In genomic region chr7:127598318-127598717, GRCh38 we compare ENCODE assay signal across 9 cellular contexts. TPM values are rescaled to one million over a fixed set of nuclear protein-coding genes. Genes with fewer than 3 reads are reported as not detected.
DNase-seq lines count a peak whose midpoint lies in the region; ATAC-seq and TF ChIP-seq lines count a peak whose summit lies in the region.
"Had no signal": no experiment of that assay in that cellular context is flagged by ENCODE, and none has a peak within 500 bp of the region (broad histone marks: within the 10 kb centered on the region; RNA-seq: fewer than 3 reads in every experiment).

No MANE protein-coding gene starts in this region.

- H3K4me1 Mint-ChIP-seq in endodermal cell = peaks cover 3% of the 10 kb centered on the region

- H3K27me3 ChIP-seq in BJ (ENCODE audit: control insufficient read depth, insufficient read depth, low read length) (peaks cover 4% of the 10 kb centered on the region), endodermal cell (ENCODE audit: control insufficient read depth, insufficient read depth, low read length, poor library complexity, severe bottlenecking) (no peaks in the 10 kb centered on the region)

- no peak overlapping the region for H3K4me3 Mint-ChIP-seq in endodermal cell

- CTCF ChIA-PET in BJ (lab: Yijun Ruan, JAX) = no interaction called here

- no peaks in the 10 kb centered on the region for H3K4me1 ChIP-seq in endodermal cell (ENCODE audit: control insufficient read depth, insufficient read depth, low read length)

- H3K27ac Mint-ChIP-seq in endodermal cell = no peak overlapping the region

- no peaks in the 10 kb centered on the region for H3K9me3 ChIP-seq in endodermal cell (ENCODE audit: control insufficient read depth, low read length)

- no peak overlapping the region for H3K27ac ChIP-seq in endodermal cell (ENCODE audit: low read depth, low read length)

- TF ChIP-seq CTCF in BJ (IDR thresholded peaks at IDR 0.05; ENCODE audit: insufficient read depth, low read depth, low read length) = peak; percentile 35
- TF ChIP-seq CTCF in HFF-Myc (IDR thresholded peaks at IDR 0.05; ENCODE audit: low read depth, low read length, missing control alignments) = peak; percentile 59
- TF ChIP-seq CTCF in endodermal cell (conservative IDR thresholded peaks at IDR 0.05) = peak; percentile 95

- no peak for ATAC-seq in HG03460 (IDR thresholded peaks at IDR 0.05; ENCODE audit: unreplicated experiment)

- no peaks in the 10 kb centered on the region for H3K36me3 ChIP-seq in BJ (ENCODE audit: control insufficient read depth, insufficient read depth, low read length)
- no peaks in the 10 kb centered on the region for H3K36me3 ChIP-seq in endodermal cell (ENCODE audit: control insufficient read depth, insufficient read depth, low read length)

- H3K9ac ChIP-seq in endodermal cell (ENCODE audit: extremely low read depth, low read length, poor library complexity, severe bottlenecking) = no peak overlapping the region

- no peaks in the 10 kb centered on the region for H3K9me3 Mint-ChIP-seq in endodermal cell

- peaks cover 5% of the 10 kb centered on the region for H3K27me3 Mint-ChIP-seq in endodermal cell (ENCODE audit: insufficient read depth)

- no peaks in the 10 kb centered on the region for H3K36me3 Mint-ChIP-seq in endodermal cell (ENCODE audit: low read depth)

- WGBS in endodermal cell (ENCODE audit: insufficient coverage in 1 of 2, insufficient read length in 1 of 2), 2 experiments = 55 to 62% methylated on average over 5 to 6 of the region's 6 CpGs

- H3K4me3 ChIP-seq in BJ (ENCODE audit: low read depth, low read length) = no peak overlapping the region
- H3K4me3 ChIP-seq in HFF-Myc (replicated peaks; ENCODE audit: low read depth, low read length) = no peak overlapping the region
- H3K4me3 ChIP-seq in endodermal cell (ENCODE audit: low read length) = no peak overlapping the region

- DNase-seq in BJ (ENCODE audit: low read depth) = no peak
- DNase-seq in HFF-Myc (ENCODE audit: extremely low read depth, low read depth) = no peak
- DNase-seq in endodermal cell = peak; percentile 93
- no peak for DNase-seq in hepatic stellate cell (ENCODE audit: low spot score)
- DNase-seq in HK-2 (ENCODE audit: unreplicated experiment) = no peak
- DNase-seq: midbrain, NCI-H1092 treated with DMSO at 0.1 percent for 48 hours, SW 1271 had no signal

- POLR2A ChIA-PET in BJ (lab: Charles Lee) = no interaction called here

RNA-seq across cellular contexts. Expression of gene FSCN3, which starts 4.8 kb away (rescaled TPM):
- polyA plus RNA-seq in BJ (2011; rRNA removed) = 0.16 and 0.21 TPM in 2 replicates
- polyA minus RNA-seq in BJ (2011; rRNA and poly(A)+ RNA removed) = 0.93 and 1.2 TPM in 2 replicates
- total RNA-seq in endodermal cell = 1 to 10 TPM; 1.9 to 2.2 TPM
- 1.2 TPM for polyA plus RNA-seq in endodermal cell (2013, experiment 1 of 2)
- polyA plus RNA-seq in endodermal cell (2013, experiment 2 of 2) = 2.1 TPM

RNA-seq across cellular contexts. Expression of gene ARF5, which starts 10.1 kb away (rescaled TPM):
- 208 and 216 TPM in 2 replicates for polyA plus RNA-seq in BJ (2011; rRNA removed)
- 67.0 and 102 TPM in 2 replicates for polyA minus RNA-seq in BJ (2011; rRNA and poly(A)+ RNA removed)
- total RNA-seq in endodermal cell = 100 to 1,000 TPM; 234 to 277 TPM
- 198 TPM for polyA plus RNA-seq in endodermal cell (2013, experiment 1 of 2)
- polyA plus RNA-seq in endodermal cell (2013, experiment 2 of 2) = 184 TPM

RNA-seq across cellular contexts. Expression of gene GCC1, which starts 12.9 kb away (rescaled TPM):
- 9.6 and 10.9 TPM in 2 replicates for polyA plus RNA-seq in BJ (2011; rRNA removed)
- 10.9 and 17.4 TPM in 2 replicates for polyA minus RNA-seq in BJ (2011; rRNA and poly(A)+ RNA removed)
- total RNA-seq in endodermal cell = 10 to 100 TPM; 14.8 to 15.3 TPM
- polyA plus RNA-seq in endodermal cell (2013, experiment 1 of 2) = 11.7 TPM
- polyA plus RNA-seq in endodermal cell (2013, experiment 2 of 2) = 8.9 TPM

RNA-seq across cellular contexts. Expression of gene PAX4, which starts 19.6 kb away (rescaled TPM):
- polyA plus RNA-seq in BJ (2011; rRNA removed) = not detected in 2 replicates
- polyA minus RNA-seq in BJ (2011; rRNA and poly(A)+ RNA removed) = not detected in 2 replicates
- total RNA-seq in endodermal cell = under 1 TPM in 1 of 2 donors, not detected in 1; 0.24 TPM
- polyA plus RNA-seq in endodermal cell (2013, experiment 1 of 2) = not detected
- polyA plus RNA-seq in endodermal cell (2013, experiment 2 of 2) = 0.25 TPM

RNA-seq across cellular contexts. Expression of gene SND1, which starts 53.7 kb away (rescaled TPM):
- polyA plus RNA-seq in BJ (2011; rRNA removed) = 203 and 204 TPM in 2 replicates
- polyA minus RNA-seq in BJ (2011; rRNA and poly(A)+ RNA removed) = 218 and 294 TPM in 2 replicates
- total RNA-seq in endodermal cell = 100 to 1,000 TPM; 240 to 267 TPM
- polyA plus RNA-seq in endodermal cell (2013, experiment 1 of 2) = 125 TPM
- 130 TPM for polyA plus RNA-seq in endodermal cell (2013, experiment 2 of 2)

Comparison
In these comparisons a context has a peak if more than half of its experiments do, and no peak if none do; other contexts are left out.
1. CTCF ChIP-seq: peak in every context shown above with its lines; median percentile 95 in endodermal cell; 59 in HFF-Myc; 35 in BJ.